In genomic region chr3:149333518-149333859, GRCh38 we compare ENCODE assay signal across 14 cellular contexts. TPM values are rescaled to one million over a fixed set of nuclear protein-coding genes. Genes with fewer than 3 reads are reported as not detected.
DNase-seq lines count a peak whose midpoint lies in the region; ATAC-seq, FAIRE-seq and TF ChIP-seq lines count a peak whose summit lies in the region.
"Had no signal": no experiment of that assay in that cellular context is flagged by ENCODE, and none has a peak within 500 bp of the region (broad histone marks: within the 10 kb centered on the region; RNA-seq: fewer than 3 reads in every experiment).

Gene TM4SF18, minus strand, starts transcription at chr3:149333636. Its CDS starts 254 bp downstream, at chr3:149333382.

- H3K4me1 ChIP-seq in gastrocnemius medialis, result no peaks in the 10 kb centered on the region
- H3K4me1 ChIP-seq in A673 (ENCODE audit: insufficient read depth, low read length, poor library complexity, severe bottlenecking), result peaks cover 18% of the 10 kb centered on the region

- H3K4me3 ChIP-seq in dorsolateral prefrontal cortex (peak within 1 kb of the TSS in 46 of 59 donors; percentile 1 to 55 (median 31)), gastrocnemius medialis (peak within 1 kb of the TSS in 3 of 4 donors; percentile 13 to 43 (median 25)), A673 (ENCODE audit: low read depth, low read length, poor library complexity, severe bottlenecking) (no peak within 1 kb of the TSS)

- TF ChIP-seq POLR2A in gastrocnemius medialis (IDR thresholded peaks at IDR 0.05), result no peak
- no peak for TF ChIP-seq POLR2A in GM12891 (IDR thresholded peaks at IDR 0.05; ENCODE audit: low read depth, low read length)

- H3K36me3 ChIP-seq in gastrocnemius medialis (no peaks in the 10 kb centered on the region), A673 (ENCODE audit: insufficient read depth, low read length, poor library complexity, severe bottlenecking) (no peaks in the 10 kb centered on the region)
- H3K36me3 ChIP-seq: tibial nerve had no signal

- H3K27me3 Mint-ChIP-seq in natural killer cell treated with Interleukin-12 subunit alpha and Interleukin-12 subunit beta and Interleukin-15 and Interleukin-18, amount 100 ng/mL, for 72 hours, result peaks cover 10 to 15% of the 10 kb centered on the region in 2 donors

- H3K27me3 ChIP-seq in dorsolateral prefrontal cortex (peaks cover 0 to 4% (median 0%) of the 10 kb centered on the region in 45 donors), gastrocnemius medialis (no peaks in the 10 kb centered on the region), A673 (replicated peaks; ENCODE audit: insufficient read depth, low read depth, low read length, poor library complexity) (no peaks in the 10 kb centered on the region)
- H3K27me3 ChIP-seq: tibial nerve had no signal

- TF ChIP-seq CTCF in dorsolateral prefrontal cortex (IDR thresholded peaks at IDR 0.05 in 54 of 56, conservative IDR thresholded peaks at IDR 0.05 in 2 of 56; ENCODE audit: low read depth in 1 of 56, partially characterized antibody in 56 of 56) (peak in 1 of 56 donors; percentile 6), gastrocnemius medialis (IDR thresholded peaks at IDR 0.05 in 4 of 5, conservative IDR thresholded peaks at IDR 0.05 in 1 of 5) (no peak), A673 (conservative IDR thresholded peaks at IDR 0.05; ENCODE audit: low read depth, low read length) (no peak)

- POLR2A ChIA-PET in A673 (lab: Charles Lee; ENCODE audit: low non-redundant PET), result no interaction called here

- BruUV-seq in A673 (replicated peaks; lab: Mats Ljungman, UMichigan), result no TSS peak

- H3K4me1 Mint-ChIP-seq in natural killer cell treated with Interleukin-12 subunit alpha and Interleukin-12 subunit beta and Interleukin-15 and Interleukin-18, amount 100 ng/mL, for 72 hours (ENCODE audit: low read depth in 2 of 2), result no peaks in the 10 kb centered on the region

- H3K9me3 ChIP-seq in gastrocnemius medialis (no peaks in the 10 kb centered on the region), A673 (ENCODE audit: low read depth, low read length, poor library complexity, severe bottlenecking) (no peaks in the 10 kb centered on the region)
- H3K9me3 ChIP-seq: tibial nerve had no signal

- H3K27ac Mint-ChIP-seq in natural killer cell treated with Interleukin-12 subunit alpha and Interleukin-12 subunit beta and Interleukin-15 and Interleukin-18, amount 100 ng/mL, for 72 hours, result no peak within 1 kb of the TSS
- H3K27ac Mint-ChIP-seq: activated CD4-positive, alpha-beta memory T cell treated with anti-CD3 and anti-CD28 coated beads for 36 hours; activated naive CD4-positive, alpha-beta T cell treated with anti-CD3 and anti-CD28 coated beads, Interleukin-2, amount 50 U/mL, for 72 hours; CD8-positive, alpha-beta T cell had no signal

- H3K9me3 Mint-ChIP-seq in natural killer cell treated with Interleukin-12 subunit alpha and Interleukin-12 subunit beta and Interleukin-15 and Interleukin-18, amount 100 ng/mL, for 72 hours, result no peaks in the 10 kb centered on the region
- H3K9me3 Mint-ChIP-seq: activated CD4-positive, alpha-beta memory T cell treated with anti-CD3 and anti-CD28 coated beads for 36 hours; activated naive CD4-positive, alpha-beta T cell treated with anti-CD3 and anti-CD28 coated beads, Interleukin-2, amount 50 U/mL, for 72 hours; CD8-positive, alpha-beta T cell had no signal

- peak within 1 kb of the TSS in 23 of 59 donors; percentile 1 to 60 (median 29) for H3K27ac ChIP-seq in dorsolateral prefrontal cortex
- peak within 1 kb of the TSS; percentile 31 to 72 (median 58) for H3K27ac ChIP-seq in gastrocnemius medialis
- no peak within 1 kb of the TSS for H3K27ac ChIP-seq in A673 (ENCODE audit: low read depth, low read length, poor library complexity, severe bottlenecking)

- no peaks in the 10 kb centered on the region for H3K36me3 Mint-ChIP-seq in natural killer cell treated with Interleukin-12 subunit alpha and Interleukin-12 subunit beta and Interleukin-15 and Interleukin-18, amount 100 ng/mL, for 72 hours
- H3K36me3 Mint-ChIP-seq: activated CD4-positive, alpha-beta memory T cell treated with anti-CD3 and anti-CD28 coated beads for 36 hours; activated naive CD4-positive, alpha-beta T cell treated with anti-CD3 and anti-CD28 coated beads, Interleukin-2, amount 50 U/mL, for 72 hours; CD8-positive, alpha-beta T cell had no signal

- DNase-seq in HK-2 (ENCODE audit: unreplicated experiment) (peak; percentile 35), dorsolateral prefrontal cortex (peak in 1 of 10 donors; percentile 20), kidney tubule cell (ENCODE audit: low spot score) (peak; percentile 41), gastrocnemius medialis (no peak), NCI-H526 (lab: John Stamatoyannopoulos, UW) (no peak), A673 (ENCODE audit: low spot score) (no peak), GM12891 (ENCODE audit: insufficient read length, low spot score) (no peak)
- no peak for DNase-seq in natural killer cell treated with Interleukin-12 subunit alpha and Interleukin-12 subunit beta and Interleukin-15 and Interleukin-18, amount 100 ng/mL, for 72 hours (ENCODE audit: low spot score)
- DNase-seq: activated CD4-positive, alpha-beta memory T cell treated with anti-CD3 and anti-CD28 coated beads for 36 hours; CD8-positive, alpha-beta T cell; MM.1S; NCI-H774 had no signal

- in situ Hi-C loops in gastrocnemius medialis (cut with MboI; ENCODE audit: low sequenced_read_pairs in 4 of 4), result no loop called here

- CTCF ChIA-PET in A673 (lab: Charles Lee), result interaction anchor here (1.0 kb wide), 1 partner anchor 213 kb away, joined by 4 read pairs; no protein-coding TSS in a partner anchor

- ATAC-seq in gastrocnemius medialis, result no peak
- no peak for ATAC-seq in natural killer cell treated with Interleukin-12 subunit alpha and Interleukin-12 subunit beta and Interleukin-15 and Interleukin-18, amount 100 ng/mL, for 72 hours
- ATAC-seq: activated naive CD4-positive, alpha-beta T cell treated with anti-CD3 and anti-CD28 coated beads, Interleukin-2, amount 50 U/mL, for 72 hours; CD8-positive, alpha-beta T cell had no signal

- no peak within 1 kb of the TSS for H3K4me3 Mint-ChIP-seq in natural killer cell treated with Interleukin-12 subunit alpha and Interleukin-12 subunit beta and Interleukin-15 and Interleukin-18, amount 100 ng/mL, for 72 hours
- H3K4me3 Mint-ChIP-seq: activated CD4-positive, alpha-beta memory T cell treated with anti-CD3 and anti-CD28 coated beads for 36 hours; CD8-positive, alpha-beta T cell had no signal

- FAIRE-seq in GM12891 (lab: Jason Lieb, UNC), result no peak

- intact Hi-C loops in dorsolateral prefrontal cortex (cut with DNase I) (loop anchor here in 1 of 2 donors (5.0 to 10.0 kb wide), 2 partner anchors 211 to 379 kb away; no protein-coding TSS in a partner anchor), gastrocnemius medialis (cut with DNase I; ENCODE audit: low total_unique reads) (no loop called here), A673 (cut with micrococcal nuclease; ENCODE audit: unreplicated experiment) (no loop called here)

TF ChIP-seq in GM12891, 5 proteins besides CTCF, POLR2A, EP300 and RAD21:
- TF ChIP-seq POLR2AphosphoS5 (IDR thresholded peaks at IDR 0.05; ENCODE audit: low read depth, low read length) (no peak), TAF1 (IDR thresholded peaks at IDR 0.05; ENCODE audit: low read depth, low read length) (no peak), POU2F2 (IDR thresholded peaks at IDR 0.05; ENCODE audit: low read depth, low read length) (no peak), SPI1 (IDR thresholded peaks at IDR 0.05; ENCODE audit: low read depth, low read length) (no peak), PAX5 (IDR thresholded peaks at IDR 0.05; ENCODE audit: insufficient read depth, low read length, severe bottlenecking) (no peak)

RNA-seq across cellular contexts. Expression of gene TM4SF18, which starts in this region (rescaled TPM):
- total RNA-seq in dorsolateral prefrontal cortex (10 to 100 TPM in 14 of 120 experiments, 1 to 10 TPM in 106; 1.4 to 28.3 (median 5.4) TPM), gastrocnemius medialis (10 to 100 TPM in 1 of 4 donors, 1 to 10 TPM in 3; 4.1 to 13.6 (median 5.9) TPM), A673 (2021) (0.37 and 1.5 TPM in 2 replicates)
- polyA plus RNA-seq in GM12891 (2012; ENCODE audit: low read depth, missing spikeins), result not detected
- not detected for total RNA-seq in natural killer cell treated with Interleukin-12 subunit alpha and Interleukin-12 subunit beta and Interleukin-15 and Interleukin-18, amount 100 ng/mL, for 72 hours
- total RNA-seq: activated CD4-positive, alpha-beta memory T cell treated with anti-CD3 and anti-CD28 coated beads for 36 hours; activated naive CD4-positive, alpha-beta T cell treated with anti-CD3 and anti-CD28 coated beads, Interleukin-2, amount 50 U/mL, for 72 hours; CD8-positive, alpha-beta T cell had no signal

Comparison
In these comparisons a context has a peak if more than half of its experiments do, and no peak if none do; other contexts are left out.
1. DNase-seq: peak in HK-2 (single experiment) and kidney tubule cell (single experiment); none in gastrocnemius medialis (0 of 2), NCI-H526 (0 of 2), A673 (single experiment), GM12891 (single experiment) and natural killer cell treated with Interleukin-12 subunit alpha and Interleukin-12 subunit beta and Interleukin-15 and Interleukin-18, amount 100 ng/mL, for 72 hours (single experiment).